7 cellular contexts compared by ENCODE assay signal in genomic region chr17:1713160-1713877, GRCh38. TPM values are rescaled to one million over a fixed set of nuclear protein-coding genes. Genes with fewer than 3 reads are reported as not detected.
DNase-seq lines count a peak whose midpoint lies in the region; ATAC-seq, FAIRE-seq and TF ChIP-seq lines count a peak whose summit lies in the region.
"Had no signal": no experiment of that assay in that cellular context is flagged by ENCODE, and none has a peak within 500 bp of the region (broad histone marks: within the 10 kb centered on the region; RNA-seq: fewer than 3 reads in every experiment).

No MANE protein-coding gene starts in this region.

- DNase-seq in AG04450 (ENCODE audit: low read depth, low spot score) (no peak), astrocyte (ENCODE audit: low read depth) (no peak), mesendoderm (no peak), T-helper 9 cell (no peak), cerebellar nuclear complex (lab: John Stamatoyannopoulos, UW) (no peak), sciatic nerve (ENCODE audit: low spot score) (no peak)

- no peak overlapping the region for H2BK15ac ChIP-seq in mesendoderm (replicated peaks; ENCODE audit: low read depth)

- H3K4me3 ChIP-seq in AG04450 (ENCODE audit: low read depth, low read length): peak overlapping the region; percentile 92
- peak overlapping the region; percentile 80 for H3K4me3 ChIP-seq in astrocyte (ENCODE audit: insufficient read depth, low read depth, low read length)
- no peak overlapping the region for H3K4me3 ChIP-seq in mesendoderm (ENCODE audit: low read length)

- H3K9me3 Mint-ChIP-seq in astrocyte (ENCODE audit: unreplicated experiment): no peaks in the 10 kb centered on the region

- WGBS in mesendoderm (ENCODE audit: extremely low coverage, insufficient coverage, low lambda C conversion rate): no CpG with 5 or more reads among the region's 10 CpGs

- POLR2A ChIA-PET in AG04450 (lab: Yijun Ruan, JAX): interaction anchor here (0.5 to 5.5 kb wide), 4 partner anchors 43 to 197 kb away, joined by 4 to 48 read pairs (median 8); partner anchors contain the start of genes INPP5K and RILP

- peak overlapping the region; percentile 87 for H3K9ac ChIP-seq in astrocyte (ENCODE audit: low read length)
- H3K9ac ChIP-seq in mesendoderm (ENCODE audit: low read length): peak overlapping the region; percentile 16
- H3K9ac ChIP-seq: KMS-11 had no signal

- TF ChIP-seq CTCF in AG04450 (IDR thresholded peaks at IDR 0.05; ENCODE audit: low read depth, low read length) (no peak), astrocyte (IDR thresholded peaks at IDR 0.05; ENCODE audit: insufficient read depth, low read depth, low read length) (no peak)

- no peak overlapping the region for H2BK120ac ChIP-seq in mesendoderm (ENCODE audit: low read depth, low read length)

- H3K56ac ChIP-seq in mesendoderm (ENCODE audit: low read length): no peak overlapping the region

- H3K4me1 Mint-ChIP-seq in astrocyte (ENCODE audit: low read depth, unreplicated experiment): peaks cover 25% of the 10 kb centered on the region

- H3K27ac Mint-ChIP-seq in astrocyte (ENCODE audit: unreplicated experiment): peak overlapping the region; percentile 86

- FAIRE-seq in astrocyte (lab: Jason Lieb, UNC): no peak

- H2AFZ ChIP-seq in astrocyte (ENCODE audit: low read depth, low read length): no peak overlapping the region

- ATAC-seq in sciatic nerve: no peak

- CTCF ChIA-PET in AG04450 (lab: Charles Lee): interaction anchor here (1.0 to 2.2 kb wide), 3 partner anchors 65 to 139 kb away, joined by 3 to 8 read pairs (median 4); no protein-coding TSS in a partner anchor

- H3K4me2 ChIP-seq in astrocyte (ENCODE audit: low read length) (peak overlapping the region; percentile 97), mesendoderm (ENCODE audit: low read length) (no peak overlapping the region)
- H3K4me2 ChIP-seq: KMS-11 had no signal

- H3K27ac ChIP-seq in AG04450 (ENCODE audit: low read depth, low read length) (peak overlapping the region; percentile 90), astrocyte (ENCODE audit: low read depth, low read length) (peak overlapping the region; percentile 85), mesendoderm (ENCODE audit: low read depth, low read length) (no peak overlapping the region)
- H3K27ac ChIP-seq: KMS-11 had no signal

- H3K4me1 ChIP-seq in astrocyte (ENCODE audit: insufficient read depth, low read length) (peaks cover 28% of the 10 kb centered on the region), mesendoderm (ENCODE audit: control insufficient read depth, low read depth, low read length) (peaks cover 4% of the 10 kb centered on the region)

- H3K27me3 ChIP-seq in AG04450 (ENCODE audit: control insufficient read depth, insufficient read depth, low read length) (no peaks in the 10 kb centered on the region), astrocyte (ENCODE audit: insufficient read depth, low read length) (no peaks in the 10 kb centered on the region), mesendoderm (ENCODE audit: insufficient read depth, low read length, poor library complexity) (no peaks in the 10 kb centered on the region)

- no peak overlapping the region for H3K4ac ChIP-seq in mesendoderm (ENCODE audit: low read depth, low read length)

- H3K27me3 Mint-ChIP-seq in astrocyte (ENCODE audit: low read depth, unreplicated experiment): no peaks in the 10 kb centered on the region

- H4K20me1 ChIP-seq in astrocyte (ENCODE audit: insufficient read depth, low read length): peaks cover 47% of the 10 kb centered on the region

- H3K23ac ChIP-seq in mesendoderm (ENCODE audit: low read length): no peak overlapping the region

- intact Hi-C loops in sciatic nerve (cut with DNase I): no loop called here

- peaks cover 17% of the 10 kb centered on the region for H3K36me3 Mint-ChIP-seq in astrocyte (ENCODE audit: low read depth, unreplicated experiment)

- peaks cover 5% of the 10 kb centered on the region for H3K79me1 ChIP-seq in mesendoderm (ENCODE audit: low read length)

- H3K18ac ChIP-seq in mesendoderm (ENCODE audit: low read length): no peak overlapping the region

- H2BK5ac ChIP-seq in mesendoderm (ENCODE audit: low read length): no peak overlapping the region

- peaks cover 31% of the 10 kb centered on the region for H3K36me3 ChIP-seq in astrocyte (ENCODE audit: insufficient read depth, low read length)
- H3K36me3 ChIP-seq in mesendoderm (ENCODE audit: control insufficient read depth, insufficient read depth, low read length): no peaks in the 10 kb centered on the region

- peak overlapping the region; percentile 96 for H3K4me3 Mint-ChIP-seq in astrocyte (ENCODE audit: unreplicated experiment)

- H2AK5ac ChIP-seq in mesendoderm (ENCODE audit: low read length): no peak overlapping the region

- no peak overlapping the region for H4K8ac ChIP-seq in mesendoderm (ENCODE audit: low read depth, low read length)

- peaks cover 54% of the 10 kb centered on the region for H3K79me2 ChIP-seq in astrocyte (ENCODE audit: insufficient read depth, low read length)
- H3K79me2 ChIP-seq in mesendoderm (ENCODE audit: control insufficient read depth, insufficient read depth, low read length): peaks cover 2% of the 10 kb centered on the region

- H3K9me3 ChIP-seq in AG04450 (ENCODE audit: control insufficient read depth, insufficient read depth, low read length) (no peaks in the 10 kb centered on the region; the same call in 1 of the 2 replicates), astrocyte (ENCODE audit: insufficient read depth, low read depth, low read length) (no peaks in the 10 kb centered on the region)

- no peak overlapping the region for H4K5ac ChIP-seq in mesendoderm (ENCODE audit: low read length)

RNA-seq across cellular contexts. Expression of gene TLCD2, which starts 3.1 kb away (rescaled TPM):
- polyA plus RNA-seq in AG04450 (2011; rRNA removed): 3.0 and 3.1 TPM in 2 replicates
- polyA minus RNA-seq in AG04450 (2011; rRNA and poly(A)+ RNA removed): 3.1 and 3.2 TPM in 2 replicates
- total RNA-seq in astrocyte (5.9 and 6.0 TPM in 2 replicates), sciatic nerve (13.6 TPM)
- polyA plus RNA-seq in mesendoderm (2013, experiment 1 of 2): 0.52 TPM
- polyA plus RNA-seq in mesendoderm (2013, experiment 2 of 2): 0.50 TPM

RNA-seq across cellular contexts. Expression of gene WDR81, which starts 11.2 kb away (rescaled TPM):
- polyA plus RNA-seq in AG04450 (2011; rRNA removed): 2.9 and 3.6 TPM in 2 replicates
- polyA minus RNA-seq in AG04450 (2011; rRNA and poly(A)+ RNA removed): 5.7 and 6.9 TPM in 2 replicates
- total RNA-seq in astrocyte (12.3 and 13.9 TPM in 2 replicates), sciatic nerve (26.1 TPM)
- polyA plus RNA-seq in mesendoderm (2013, experiment 1 of 2): 6.6 TPM
- 5.6 TPM for polyA plus RNA-seq in mesendoderm (2013, experiment 2 of 2)

RNA-seq across cellular contexts. Expression of gene PRPF8, which starts 28.7 kb away (rescaled TPM):
- 126 and 161 TPM in 2 replicates for polyA plus RNA-seq in AG04450 (2011; rRNA removed)
- 420 and 507 TPM in 2 replicates for polyA minus RNA-seq in AG04450 (2011; rRNA and poly(A)+ RNA removed)
- total RNA-seq in astrocyte: 202 TPM in 2 replicates
- 158 TPM for polyA plus RNA-seq in mesendoderm (2013, experiment 1 of 2)
- 144 TPM for polyA plus RNA-seq in mesendoderm (2013, experiment 2 of 2)
- 285 TPM for total RNA-seq in sciatic nerve

RNA-seq across cellular contexts. Expression of gene SERPINF2, which starts 29.4 kb away (rescaled TPM):
- 0.07 TPM in 1 of 2 replicates, not detected in the other for polyA plus RNA-seq in AG04450 (2011; rRNA removed)
- not detected in 2 replicates for polyA minus RNA-seq in AG04450 (2011; rRNA and poly(A)+ RNA removed)
- total RNA-seq in astrocyte (0.11 and 0.29 TPM in 2 replicates), sciatic nerve (3.2 TPM)
- polyA plus RNA-seq in mesendoderm (2013, experiment 1 of 2): 0.34 TPM
- 0.31 TPM for polyA plus RNA-seq in mesendoderm (2013, experiment 2 of 2)

RNA-seq across cellular contexts. Expression of gene SERPINF1, which starts 48.5 kb away (rescaled TPM):
- 376 and 473 TPM in 2 replicates for polyA plus RNA-seq in AG04450 (2011; rRNA removed)
- polyA minus RNA-seq in AG04450 (2011; rRNA and poly(A)+ RNA removed): 64.2 and 93.9 TPM in 2 replicates
- total RNA-seq in astrocyte: 26.6 and 43.8 TPM in 2 replicates
- 18.6 TPM for polyA plus RNA-seq in mesendoderm (2013, experiment 1 of 2)
- 19.8 TPM for polyA plus RNA-seq in mesendoderm (2013, experiment 2 of 2)
- total RNA-seq in sciatic nerve: 592 TPM
